Comparison of ENCODE assay signal across 9 cellular contexts in genomic region chr6:148544421-148544820, GRCh38.
"Had no signal": no experiment of that assay in that cellular context is flagged by ENCODE, and none has a peak within 500 bp of the region (broad histone marks: within the 10 kb centered on the region; RNA-seq: fewer than 3 reads in every experiment).

No MANE protein-coding gene starts in this region.

- H3K4me1 ChIP-seq: HAP-1 had no signal

- H3K4me3 ChIP-seq: GM23248, HAP-1 had no signal

- DNase-seq: GM23248, GOT3, H7, HFFc6 had no signal

- ATAC-seq: HCT116, HepG2 had no signal

- H3K27ac Mint-ChIP-seq: HFFc6, IgD-negative memory B cell had no signal

- H3K36me3 Mint-ChIP-seq: IgD-negative memory B cell had no signal

- H3K9ac ChIP-seq: GM23248 had no signal

- H3K9me3 ChIP-seq: HAP-1 had no signal

- H3K4me1 Mint-ChIP-seq: IgD-negative memory B cell had no signal

- H3K4me3 Mint-ChIP-seq: HFFc6, IgD-negative memory B cell had no signal

- H3K9me3 Mint-ChIP-seq: HFFc6, IgD-negative memory B cell had no signal

- H3K27ac ChIP-seq: GM23248, HL-60 had no signal

- H2AFZ ChIP-seq: GM23248 had no signal
